19 cellular contexts compared by ENCODE assay signal in the genomic region with DNA sequence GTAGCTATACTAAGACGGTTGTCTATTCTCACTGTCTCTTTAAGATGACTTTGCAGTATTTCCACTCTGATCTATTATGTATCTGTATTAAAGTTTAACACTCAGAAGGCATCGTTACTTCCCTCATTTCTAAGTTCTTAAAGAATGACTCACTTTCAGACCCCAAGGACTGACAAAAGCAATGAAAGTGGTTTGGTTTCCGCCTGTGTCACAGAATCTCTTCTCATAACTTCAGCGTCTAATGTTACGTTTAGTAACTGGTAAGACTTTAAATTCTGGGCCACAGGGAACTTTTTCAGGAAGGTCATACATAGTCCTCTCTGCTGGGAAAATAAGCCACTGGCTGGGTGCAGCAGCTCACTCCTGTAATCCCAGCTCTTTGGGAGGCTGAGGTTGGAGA.
A peak's percentile ranks its signal among the peaks of the same experiment; 100 is the strongest.
DNase-seq lines count a peak whose midpoint lies in the region; ATAC-seq, FAIRE-seq and TF ChIP-seq lines count a peak whose summit lies in the region.
"Had no signal": no experiment of that assay in that cellular context is flagged by ENCODE, and none has a peak within 500 bp of the region (broad histone marks: within the 10 kb centered on the region; RNA-seq: fewer than 3 reads in every experiment).

No MANE protein-coding gene starts in this region.

- H2AFZ ChIP-seq in ACC112 (ENCODE audit: low read length, unreplicated experiment) = no peak overlapping the region
- H2AFZ ChIP-seq in astrocyte (ENCODE audit: low read depth, low read length) = peak overlapping the region; percentile 20

- no peak overlapping the region for H3K4me3 Mint-ChIP-seq in astrocyte (ENCODE audit: unreplicated experiment)
- H3K4me3 Mint-ChIP-seq: activated T-cell treated with anti-CD3 and anti-CD28 coated beads, Interleukin-2, amount 50 U/mL, for 72 hours; stimulated activated memory B cell treated with anti-CD40 and anti-IgM and Interleukin-4, amounts not matched to agents 10 μg/mL and 1 μg/mL and 100 μg/mL, for 72 hours; T-helper 2 cell treated with Interferon-gamma antibody and Interleukin-4, amounts not matched to agents 5 μg/mL and 100 μg/mL, for 36 hours had no signal

- H3K27me3 ChIP-seq in ACC112 (ENCODE audit: insufficient read depth, low read length) (no peaks in the 10 kb centered on the region), astrocyte (ENCODE audit: insufficient read depth, low read length) (no peaks in the 10 kb centered on the region), kidney epithelial cell (ENCODE audit: control insufficient read depth, insufficient read depth, low read length) (no peaks in the 10 kb centered on the region), breast epithelium (no peaks in the 10 kb centered on the region)
- H3K27me3 ChIP-seq: upper lobe of right lung had no signal

- H3K27ac ChIP-seq in ACC112 (ENCODE audit: low read depth, low read length) (peak overlapping the region; percentile 85), astrocyte (ENCODE audit: low read depth, low read length) (peak overlapping the region; percentile 75), breast epithelium (no peak overlapping the region)
- H3K27ac ChIP-seq: skin epidermis, upper lobe of right lung had no signal

- TF ChIP-seq CTCF in astrocyte (IDR thresholded peaks at IDR 0.05; ENCODE audit: insufficient read depth, low read depth, low read length) = no peak
- TF ChIP-seq CTCF in kidney epithelial cell (IDR thresholded peaks at IDR 0.05; ENCODE audit: insufficient read depth, low read length, poor library complexity, severe bottlenecking) = no peak
- no peak for TF ChIP-seq CTCF in breast epithelium (IDR thresholded peaks at IDR 0.05)
- TF ChIP-seq CTCF in omental fat pad (IDR thresholded peaks at IDR 0.05) = no peak

- DNase-seq in M059J (ENCODE audit: low read depth) (peak; percentile 96), astrocyte (ENCODE audit: low read depth) (peak; percentile 98), kidney epithelial cell (ENCODE audit: low read depth) (peak; percentile 84), breast epithelium (ENCODE audit: low spot score in 2 of 2) (no peak), left cardiac atrium (no peak), omental fat pad (ENCODE audit: low spot score) (no peak)
- no peak for DNase-seq in activated CD4-positive, alpha-beta T cell treated with anti-CD3 and anti-CD28 coated beads for 1 hour
- DNase-seq: activated CD4-positive, alpha-beta T cell treated with anti-CD3 and anti-CD28 coated beads, Interleukin-2, amount 50 U/mL, for 1 hour; activated T-cell treated with anti-CD3 and anti-CD28 coated beads, Interleukin-2, amount 50 U/mL, for 72 hours; amygdala; DMS153; mesendoderm; NCI-H526; upper lobe of right lung had no signal

- peaks cover 12% of the 10 kb centered on the region for H3K9me3 Mint-ChIP-seq in astrocyte (ENCODE audit: unreplicated experiment)

- ATAC-seq in left cardiac atrium = no peak
- ATAC-seq in omental fat pad (ENCODE audit: low FRiP score) = no peak
- ATAC-seq: activated T-cell treated with anti-CD3 and anti-CD28 coated beads, Interleukin-2, amount 50 U/mL, for 72 hours; esophagus mucosa; stimulated activated memory B cell treated with anti-CD40 and anti-IgM and Interleukin-4, amounts not matched to agents 10 μg/mL and 1 μg/mL and 100 μg/mL, for 72 hours; upper lobe of right lung had no signal

- intact Hi-C loops in breast epithelium (cut with DNase I; ENCODE audit: low total_unique reads) (no loop called here), left cardiac atrium (cut with DNase I) (no loop called here)

- no peaks in the 10 kb centered on the region for H3K36me3 ChIP-seq in ACC112 (ENCODE audit: insufficient read depth, low read length)
- no peaks in the 10 kb centered on the region for H3K36me3 ChIP-seq in astrocyte (ENCODE audit: insufficient read depth, low read length)
- H3K36me3 ChIP-seq in kidney epithelial cell (ENCODE audit: control insufficient read depth, insufficient read depth, low read length) = no peaks in the 10 kb centered on the region
- H3K36me3 ChIP-seq in breast epithelium = no peaks in the 10 kb centered on the region
- H3K36me3 ChIP-seq: upper lobe of right lung had no signal

- H3K4me1 ChIP-seq in ACC112 (ENCODE audit: control insufficient read depth, insufficient read depth, low read length, unreplicated experiment) (no peaks in the 10 kb centered on the region), astrocyte (ENCODE audit: insufficient read depth, low read length) (peaks cover 7% of the 10 kb centered on the region), breast epithelium (no peaks in the 10 kb centered on the region)
- H3K4me1 ChIP-seq: upper lobe of right lung had no signal

- H3K27ac Mint-ChIP-seq in astrocyte (ENCODE audit: unreplicated experiment) = no peak overlapping the region
- H3K27ac Mint-ChIP-seq: activated T-cell treated with anti-CD3 and anti-CD28 coated beads, Interleukin-2, amount 50 U/mL, for 72 hours; stimulated activated memory B cell treated with anti-CD40 and anti-IgM and Interleukin-4, amounts not matched to agents 10 μg/mL and 1 μg/mL and 100 μg/mL, for 72 hours; T-helper 2 cell treated with Interferon-gamma antibody and Interleukin-4, amounts not matched to agents 5 μg/mL and 100 μg/mL, for 36 hours had no signal

- no peak for TF ChIP-seq POLR2A in breast epithelium (IDR thresholded peaks at IDR 0.05)

- H3K4me1 Mint-ChIP-seq in astrocyte (ENCODE audit: low read depth, unreplicated experiment) = no peaks in the 10 kb centered on the region
- H3K4me1 Mint-ChIP-seq: stimulated activated memory B cell treated with anti-CD40 and anti-IgM and Interleukin-4, amounts not matched to agents 10 μg/mL and 1 μg/mL and 100 μg/mL, for 72 hours had no signal

- H3K4me2 ChIP-seq in astrocyte (ENCODE audit: low read length) = peak overlapping the region; percentile 59

- H3K9me3 ChIP-seq in astrocyte (ENCODE audit: insufficient read depth, low read depth, low read length) (no peaks in the 10 kb centered on the region), breast epithelium (peaks cover 0 to 4% of the 10 kb centered on the region in 2 donors)
- H3K9me3 ChIP-seq: upper lobe of right lung had no signal

- peak overlapping the region; percentile 56 for H3K9ac ChIP-seq in astrocyte (ENCODE audit: low read length)

- no peaks in the 10 kb centered on the region for H3K36me3 Mint-ChIP-seq in astrocyte (ENCODE audit: low read depth, unreplicated experiment)
- H3K36me3 Mint-ChIP-seq: stimulated activated memory B cell treated with anti-CD40 and anti-IgM and Interleukin-4, amounts not matched to agents 10 μg/mL and 1 μg/mL and 100 μg/mL, for 72 hours had no signal

- H4K20me1 ChIP-seq in astrocyte (ENCODE audit: insufficient read depth, low read length) = no peaks in the 10 kb centered on the region

- no peaks in the 10 kb centered on the region for H3K27me3 Mint-ChIP-seq in astrocyte (ENCODE audit: low read depth, unreplicated experiment)
- H3K27me3 Mint-ChIP-seq: stimulated activated memory B cell treated with anti-CD40 and anti-IgM and Interleukin-4, amounts not matched to agents 10 μg/mL and 1 μg/mL and 100 μg/mL, for 72 hours had no signal

- no peak overlapping the region for H3K4me3 ChIP-seq in ACC112 (ENCODE audit: low read depth, low read length)
- no peak overlapping the region for H3K4me3 ChIP-seq in astrocyte (ENCODE audit: insufficient read depth, low read depth, low read length)
- H3K4me3 ChIP-seq in kidney epithelial cell (ENCODE audit: low read depth, low read length) = no peak overlapping the region
- no peak overlapping the region for H3K4me3 ChIP-seq in breast epithelium
- H3K4me3 ChIP-seq: skin epidermis, upper lobe of right lung had no signal

- H3K79me2 ChIP-seq in ACC112 (ENCODE audit: control insufficient read depth, insufficient read depth, low read length, unreplicated experiment) (no peaks in the 10 kb centered on the region), astrocyte (ENCODE audit: insufficient read depth, low read length) (no peaks in the 10 kb centered on the region)

- no peak for FAIRE-seq in astrocyte (lab: Jason Lieb, UNC)

Comparison
In these comparisons a context has a peak if more than half of its experiments do, and no peak if none do; other contexts are left out.
1. H3K27ac ChIP-seq: peak in ACC112 (single experiment) and astrocyte (single experiment); none in breast epithelium (0 of 2).
2. DNase-seq: peak in M059J (single experiment), astrocyte (single experiment) and kidney epithelial cell (single experiment); none in breast epithelium (0 of 2), left cardiac atrium (single experiment), activated CD4-positive, alpha-beta T cell treated with anti-CD3 and anti-CD28 coated beads for 1 hour (single experiment) and omental fat pad (single experiment).